Comparison of ENCODE assay signal across 8 cellular contexts in genomic region chr1:145161046-145161752, GRCh38.
DNase-seq lines count a peak whose midpoint lies in the region; ATAC-seq and TF ChIP-seq lines count a peak whose summit lies in the region.
"Not testable (repeated sequence)": the region's sequence is repeated elsewhere in the genome, so short reads cannot be mapped to it uniquely, and the experiment has no call there.

No MANE protein-coding gene starts in this region.

- H3K4me1 Mint-ChIP-seq in effector memory CD8-positive, alpha-beta T cell (ENCODE audit: low read depth in 2 of 2): not testable (repeated sequence)

- ATAC-seq in GM18511 (IDR thresholded peaks at IDR 0.05; ENCODE audit: unreplicated experiment) (peak; percentile 77), GM19467 (IDR thresholded peaks at IDR 0.05; ENCODE audit: unreplicated experiment) (peak; percentile 51), HG02759 (IDR thresholded peaks at IDR 0.05; ENCODE audit: unreplicated experiment) (peak; percentile 72), HG03439 (IDR thresholded peaks at IDR 0.05; ENCODE audit: unreplicated experiment) (peak; percentile 45), lung (ENCODE audit: insufficient read depth, low FRiP score) (peak; percentile 81), upper lobe of right lung (peak; percentile 63)
- peak; percentile 82 to 88 for ATAC-seq in activated CD4-positive, CD25-positive, alpha-beta regulatory T cell treated with anti-CD3 and anti-CD28 coated beads, Interleukin-2, amount 50 U/mL, for 24 hours
- peak; percentile 43 for ATAC-seq in effector memory CD8-positive, alpha-beta T cell (replicated peaks)

- intact Hi-C loops in upper lobe of right lung (cut with DNase I): not testable (repeated sequence)

- TF ChIP-seq CTCF in lung (IDR thresholded peaks at IDR 0.05; ENCODE audit: control extremely low read depth, extremely low read depth); upper lobe of right lung (IDR thresholded peaks at IDR 0.05): not testable (repeated sequence)

- not testable (repeated sequence) for H3K36me3 ChIP-seq in lung (ENCODE audit: control insufficient read depth in 2 of 2, insufficient read depth in 2 of 2, low read length in 2 of 2); upper lobe of right lung

- not testable (repeated sequence) for H3K4me1 ChIP-seq in lung (ENCODE audit: control insufficient read depth in 2 of 2, insufficient read depth in 2 of 2, low read length in 2 of 2); upper lobe of right lung

- H3K27ac ChIP-seq in lung (ENCODE audit: low read depth in 1 of 2, low read length in 1 of 2); upper lobe of right lung: not testable (repeated sequence)

- WGBS in lung, 2 donors: 1 to 22% methylated on average over 3 to 4 of the region's 26 CpGs

- H3K9me3 ChIP-seq in lung (ENCODE audit: control insufficient read depth in 2 of 2, insufficient read depth in 1 of 2, low read length in 1 of 2); upper lobe of right lung: not testable (repeated sequence)

- not testable (repeated sequence) for H3K9me3 Mint-ChIP-seq in effector memory CD8-positive, alpha-beta T cell

- DNase-seq in effector memory CD8-positive, alpha-beta T cell; lung (ENCODE audit: low spot score); upper lobe of right lung: not testable (repeated sequence)

- not testable (repeated sequence) for H3K36me3 Mint-ChIP-seq in effector memory CD8-positive, alpha-beta T cell (ENCODE audit: insufficient read depth)

- H3K4me3 Mint-ChIP-seq in effector memory CD8-positive, alpha-beta T cell: not testable (repeated sequence)

- H3K27me3 Mint-ChIP-seq in effector memory CD8-positive, alpha-beta T cell: not testable (repeated sequence)

- not testable (repeated sequence) for H3K4me3 ChIP-seq in lung, upper lobe of right lung

- H3K27me3 ChIP-seq in lung (ENCODE audit: control insufficient read depth, insufficient read depth); upper lobe of right lung: not testable (repeated sequence)

- not testable (repeated sequence) for H3K27ac Mint-ChIP-seq in effector memory CD8-positive, alpha-beta T cell
